Comparison of ENCODE assay signal across 15 cellular contexts in the genomic region with DNA sequence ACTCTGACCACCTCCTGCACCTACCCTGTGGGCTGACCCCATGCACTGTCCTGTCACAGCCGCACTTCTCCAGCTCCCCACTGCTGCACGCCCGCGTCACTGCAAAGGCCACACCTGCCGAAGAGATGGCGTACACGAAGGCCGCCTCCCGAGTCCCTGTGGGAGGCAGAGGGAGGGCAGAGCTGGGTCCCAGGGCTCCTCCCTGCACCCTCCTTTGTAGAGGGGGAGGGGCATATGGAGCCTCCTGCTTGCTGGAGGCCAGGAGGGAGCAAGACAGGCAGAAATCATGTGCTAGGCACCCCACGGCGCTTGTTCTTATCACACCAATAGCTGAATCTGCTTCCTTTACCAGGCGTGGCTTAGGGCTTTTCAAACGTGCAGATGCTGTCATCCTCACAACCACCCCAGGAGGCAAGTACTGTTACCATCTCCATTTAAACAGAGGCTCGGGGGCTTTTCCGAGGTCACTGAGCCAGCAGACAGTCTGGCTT. TPM values are rescaled to one million over a fixed set of nuclear protein-coding genes. Genes with fewer than 3 reads are reported as not detected.
DNase-seq lines count a peak whose midpoint lies in the region; ATAC-seq and TF ChIP-seq lines count a peak whose summit lies in the region.
"Had no signal": no experiment of that assay in that cellular context is flagged by ENCODE, and none has a peak within 500 bp of the region (broad histone marks: within the 10 kb centered on the region; RNA-seq: fewer than 3 reads in every experiment).

No MANE protein-coding gene starts in this region.

- no peak for ATAC-seq in GM19324 (IDR thresholded peaks at IDR 0.05; ENCODE audit: low FRiP score, unreplicated experiment)

- DNase-seq in ELF-1 (ENCODE audit: low read depth, low spot score) (peak; percentile 92), NCI-H146 treated with DMSO at 0.1 percent for 48 hours (lab: John Stamatoyannopoulos, UW; ENCODE audit: unreplicated experiment) (peak; percentile 74), astrocyte of the spinal cord (ENCODE audit: low read depth, low spot score) (peak; percentile 51), mucosa of gallbladder (ENCODE audit: low spot score) (peak; percentile 82), globus pallidus (ENCODE audit: low spot score) (no peak), OCI-M1 (lab: John Stamatoyannopoulos, UW) (no peak)
- no peak for DNase-seq in activated naive CD8-positive, alpha-beta T cell treated with anti-CD3 and anti-CD28 coated beads for 36 hours
- DNase-seq: activated T-cell treated with anti-CD3 and anti-CD28 coated beads, Interleukin-2, amount 50 U/mL, for 4 hours; amniotic stem cell; KG1; midbrain; NCI-H1105 treated with DMSO at 0.1 percent for 48 hours; NK-92 treated with Interleukin-12 subunit alpha and Interleukin-12 subunit beta, amount 100 ng/mL, for 24 hours had no signal

- no peaks in the 10 kb centered on the region for H3K27me3 Mint-ChIP-seq in activated naive CD8-positive, alpha-beta T cell treated with anti-CD3 and anti-CD28 coated beads for 36 hours

- no peak for TF ChIP-seq CTCF in astrocyte of the spinal cord (IDR thresholded peaks at IDR 0.05; ENCODE audit: low read depth, low read length)

- in situ Hi-C loops in astrocyte of the spinal cord (cut with HindIII; ENCODE audit: low sequenced_read_pairs) = no loop called here

- no peak overlapping the region for H3K4me3 Mint-ChIP-seq in activated naive CD8-positive, alpha-beta T cell treated with anti-CD3 and anti-CD28 coated beads for 36 hours
- H3K4me3 Mint-ChIP-seq: activated T-cell treated with anti-CD3 and anti-CD28 coated beads, Interleukin-2, amount 50 U/mL, for 4 hours had no signal

- peaks cover 2% of the 10 kb centered on the region for H3K36me3 Mint-ChIP-seq in activated naive CD8-positive, alpha-beta T cell treated with anti-CD3 and anti-CD28 coated beads for 36 hours

- no peak overlapping the region for H3K4me3 ChIP-seq in astrocyte of the spinal cord (ENCODE audit: low read depth, low read length)
- H3K4me3 ChIP-seq: BLaER1 treated with 17β-estradiol and CSF1 and Interleukin-3, amounts not matched to agents 10 nM and 100 nM had no signal

- H3K4me1 Mint-ChIP-seq in activated naive CD8-positive, alpha-beta T cell treated with anti-CD3 and anti-CD28 coated beads for 36 hours = peaks cover 3% of the 10 kb centered on the region

- no peaks in the 10 kb centered on the region for H3K9me3 Mint-ChIP-seq in activated naive CD8-positive, alpha-beta T cell treated with anti-CD3 and anti-CD28 coated beads for 36 hours
- H3K9me3 Mint-ChIP-seq: activated T-cell treated with anti-CD3 and anti-CD28 coated beads, Interleukin-2, amount 50 U/mL, for 4 hours had no signal

- no peak overlapping the region for H3K27ac Mint-ChIP-seq in activated naive CD8-positive, alpha-beta T cell treated with anti-CD3 and anti-CD28 coated beads for 36 hours

RNA-seq across cellular contexts. Expression of gene WNT4, which starts 21.4 kb away (rescaled TPM):
- 11.5 TPM for total RNA-seq in mucosa of gallbladder
- not detected for total RNA-seq in activated naive CD8-positive, alpha-beta T cell treated with anti-CD3 and anti-CD28 coated beads for 36 hours
- total RNA-seq: activated T-cell treated with anti-CD3 and anti-CD28 coated beads, Interleukin-2, amount 50 U/mL, for 4 hours had no signal

Comparison
In these comparisons a context has a peak if more than half of its experiments do, and no peak if none do; other contexts are left out.
1. DNase-seq: peak in ELF-1 (single experiment), NCI-H146 treated with DMSO at 0.1 percent for 48 hours (single experiment), astrocyte of the spinal cord (single experiment) and mucosa of gallbladder (single experiment); none in globus pallidus (single experiment), activated naive CD8-positive, alpha-beta T cell treated with anti-CD3 and anti-CD28 coated beads for 36 hours (single experiment) and OCI-M1 (single experiment).
2. RNA of gene WNT4, which starts 21.4 kb away (total RNA-seq): 11.5 TPM in mucosa of gallbladder (single experiment); not detected in activated naive CD8-positive, alpha-beta T cell treated with anti-CD3 and anti-CD28 coated beads for 36 hours; every median in the first group is over 10 times any median in the second.